Comparison of ENCODE assay signal across 8 cellular contexts in the genomic region with DNA sequence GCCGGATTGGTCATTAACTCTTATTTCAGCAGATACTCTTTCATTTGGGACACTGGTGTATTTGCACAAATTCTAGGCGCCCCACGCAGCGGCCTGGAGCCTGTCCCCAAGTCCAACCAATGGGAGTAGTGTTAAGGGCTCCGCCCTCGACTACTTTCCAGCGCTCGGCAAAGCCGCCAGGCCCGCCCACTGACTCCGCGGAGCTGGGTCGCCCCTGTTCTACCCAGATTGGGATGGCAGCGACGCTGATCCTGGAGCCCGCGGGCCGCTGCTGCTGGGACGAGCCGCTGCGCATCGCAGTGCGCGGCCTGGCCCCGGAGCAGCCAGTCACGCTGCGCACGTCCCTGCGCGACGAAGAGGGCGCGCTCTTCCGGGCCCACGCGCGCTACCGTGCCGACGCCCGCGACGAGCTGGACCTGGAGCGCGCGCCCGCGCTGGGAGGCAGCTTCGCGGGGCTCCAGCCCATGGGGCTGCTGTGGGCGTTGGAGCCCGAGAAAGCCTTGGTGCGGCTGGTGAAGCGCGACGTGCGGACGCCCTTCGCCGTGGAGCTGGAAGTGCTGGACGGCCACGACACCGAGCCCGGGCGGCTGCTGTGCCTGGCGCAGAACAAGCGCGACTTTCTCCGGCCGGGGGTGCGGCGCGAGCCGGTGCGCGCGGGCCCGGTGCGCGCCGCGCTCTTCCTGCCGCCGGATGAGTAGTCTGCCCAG.
A peak's percentile ranks its signal among the peaks of the same experiment; 100 is the strongest.
DNase-seq lines count a peak whose midpoint lies in the region; ATAC-seq lines count a peak whose summit lies in the region.

A gene with protein sequence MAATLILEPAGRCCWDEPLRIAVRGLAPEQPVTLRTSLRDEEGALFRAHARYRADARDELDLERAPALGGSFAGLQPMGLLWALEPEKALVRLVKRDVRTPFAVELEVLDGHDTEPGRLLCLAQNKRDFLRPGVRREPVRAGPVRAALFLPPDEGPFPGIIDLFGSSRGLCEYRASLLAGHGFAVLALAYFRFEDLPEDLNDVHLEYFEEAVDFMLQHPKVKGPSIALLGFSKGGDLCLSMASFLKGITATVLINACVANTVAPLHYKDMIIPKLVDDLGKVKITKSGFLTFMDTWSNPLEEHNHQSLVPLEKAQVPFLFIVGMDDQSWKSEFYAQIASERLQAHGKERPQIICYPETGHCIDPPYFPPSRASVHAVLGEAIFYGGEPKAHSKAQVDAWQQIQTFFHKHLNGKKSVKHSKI (plus strand): TSS at position 179 of the 707 bp plus-strand sequence. CDS start 55 bp downstream, at position 234.

- H3K9me3 ChIP-seq in effector memory CD4-positive, alpha-beta T cell (ENCODE audit: control insufficient read depth, low read length), result no peaks in the 10 kb centered on the region

- DNase-seq in NCI-H1436 (lab: John Stamatoyannopoulos, UW) (peak; percentile 37), NCI-H1436 treated with DMSO at 0.1 percent for 48 hours (lab: John Stamatoyannopoulos, UW) (no peak), NCI-H69 (lab: John Stamatoyannopoulos, UW) (peak; percentile 81), memory B cell (ENCODE audit: low spot score in 2 of 2) (peak; percentile 43 to 66)
- peak; percentile 86 for DNase-seq in activated CD8-positive, alpha-beta memory T cell treated with anti-CD3 and anti-CD28 coated beads for 24 hours
- DNase-seq in effector memory CD4-positive, alpha-beta T cell, result peak; percentile 17 to 37 (median 29)
- DNase-seq in stimulated activated CD4-positive, alpha-beta T cell treated with anti-CD3 and anti-CD28 coated beads, TNF-alpha, amount 100 ng/mL, for 48 hours (ENCODE audit: low read depth in 3 of 3), result peak in 2 of 3 donors; percentile 44 to 58

- peak within 1 kb of the TSS; percentile 63 for H3K27ac ChIP-seq in effector memory CD4-positive, alpha-beta T cell (ENCODE audit: insufficient read depth, low read length, poor library complexity, severe bottlenecking)

- no peaks in the 10 kb centered on the region for H3K27me3 ChIP-seq in effector memory CD4-positive, alpha-beta T cell (replicated peaks; ENCODE audit: control insufficient read depth, insufficient read depth, low read length, poor library complexity, severe bottlenecking)

- peak within 1 kb of the TSS; percentile 91 for H3K4me3 Mint-ChIP-seq in memory B cell

- H3K4me1 Mint-ChIP-seq in memory B cell, result no peaks in the 10 kb centered on the region

- H3K4me1 ChIP-seq in effector memory CD4-positive, alpha-beta T cell (ENCODE audit: control insufficient read depth, insufficient read depth, low read length, poor library complexity, severe bottlenecking), result peaks cover 3% of the 10 kb centered on the region

- no peaks in the 10 kb centered on the region for H3K36me3 Mint-ChIP-seq in memory B cell

- H3K27ac Mint-ChIP-seq in memory B cell, result peak within 1 kb of the TSS; percentile 81

- peak within 1 kb of the TSS; percentile 76 for H3K4me3 ChIP-seq in effector memory CD4-positive, alpha-beta T cell (ENCODE audit: insufficient read depth, low read depth, low read length, poor library complexity, severe bottlenecking)

- no peaks in the 10 kb centered on the region for H3K9me3 Mint-ChIP-seq in memory B cell

- ATAC-seq in HG02973 (IDR thresholded peaks at IDR 0.05; ENCODE audit: unreplicated experiment), result peak; percentile 58
- peak; percentile 82 for ATAC-seq in memory B cell (ENCODE audit: low read depth)

- no peaks in the 10 kb centered on the region for H3K36me3 ChIP-seq in effector memory CD4-positive, alpha-beta T cell (ENCODE audit: control insufficient read depth, insufficient read depth, low read length)

- H3K27me3 Mint-ChIP-seq in memory B cell, result no peaks in the 10 kb centered on the region
